In genomic region chr12:12897286-12897685, GRCh38 we compare ENCODE assay signal across 26 cellular contexts. TPM values are rescaled to one million over a fixed set of nuclear protein-coding genes. Genes with fewer than 3 reads are reported as not detected.
"Had no signal": no experiment of that assay in that cellular context is flagged by ENCODE, and none has a peak within 500 bp of the region (broad histone marks: within the 10 kb centered on the region; RNA-seq: fewer than 3 reads in every experiment).

No MANE protein-coding gene starts in this region.

- ATAC-seq: activated T-cell treated with anti-CD3 and anti-CD28 coated beads, Interleukin-2, amount 50 U/mL, for 4 hours; gastrocnemius medialis; natural killer cell treated with Interleukin-12 subunit alpha and Interleukin-12 subunit beta and Interleukin-15 and Interleukin-18, amount 100 ng/mL, for 72 hours; sciatic nerve; stimulated activated memory B cell treated with anti-CD40 and anti-IgM and Interleukin-4, amounts not matched to agents 10 μg/mL and 1 μg/mL and 100 μg/mL, for 72 hours; WTC11 had no signal

- H3K36me3 Mint-ChIP-seq: natural killer cell treated with Interleukin-12 subunit alpha and Interleukin-12 subunit beta and Interleukin-15 and Interleukin-18, amount 100 ng/mL, for 72 hours; stimulated activated memory B cell treated with anti-CD40 and anti-IgM and Interleukin-4, amounts not matched to agents 10 μg/mL and 1 μg/mL and 100 μg/mL, for 72 hours; WTC11 had no signal

- H3K27ac ChIP-seq: adrenal gland, gastrocnemius medialis, left ventricle myocardium inferior, neutrophil, stomach, suprapubic skin had no signal

- H3K9me3 ChIP-seq: adrenal gland, esophagus squamous epithelium, gastrocnemius medialis, left ventricle myocardium inferior, neutrophil, stomach, suprapubic skin had no signal

- DNase-seq: activated CD4-positive, alpha-beta T cell treated with anti-CD3 and anti-CD28 coated beads, Interleukin-2, amount 50 U/mL, for 4 hours; activated CD8-positive, alpha-beta memory T cell treated with anti-CD3 and anti-CD28 coated beads, Interleukin-2, amount 50 U/mL, for 48 hours; activated naive CD4-positive, alpha-beta T cell; activated T-cell treated with anti-CD3 and anti-CD28 coated beads, Interleukin-2, amount 50 U/mL, for 4 hours; adrenal gland; esophagus squamous epithelium; gastrocnemius medialis; hippocampal formation; left ventricle myocardium inferior; small intestine; stimulated activated CD4-positive, alpha-beta T cell treated with anti-CD3 and anti-CD28 coated beads, Interleukin-15, amount 100 ng/mL, for 24 hours; stomach; T1000; trophoblast cell had no signal

- H3K27ac Mint-ChIP-seq: activated naive CD8-positive, alpha-beta T cell; activated T-helper 2 cell treated with anti-CD3 and anti-CD28 coated beads, Interferon-gamma antibody, Interleukin-2, Interleukin-4, amounts not matched to agents 10 μg/mL and 5 μg/mL and 100 μg/mL, durations not matched to agents 14 hours and 24 hours and 36 hours; natural killer cell treated with Interleukin-12 subunit alpha and Interleukin-12 subunit beta and Interleukin-15 and Interleukin-18, amount 100 ng/mL, for 72 hours; stimulated activated memory B cell treated with anti-CD40 and anti-IgM and Interleukin-4, amounts not matched to agents 10 μg/mL and 1 μg/mL and 100 μg/mL, for 72 hours; T-helper 1 cell treated with Interleukin-12 subunit alpha and Interleukin-12 subunit beta and Interleukin-4 antibody, amounts not matched to agents 30 μg/mL and 1 μg/mL, for 36 hours; WTC11 had no signal

- FAIRE-seq: bronchial epithelial cell, small intestine had no signal

- H3K4me3 Mint-ChIP-seq: activated naive CD8-positive, alpha-beta T cell; activated T-cell treated with anti-CD3 and anti-CD28 coated beads, Interleukin-2, amount 50 U/mL, for 4 hours; natural killer cell treated with Interleukin-12 subunit alpha and Interleukin-12 subunit beta and Interleukin-15 and Interleukin-18, amount 100 ng/mL, for 72 hours; stimulated activated memory B cell treated with anti-CD40 and anti-IgM and Interleukin-4, amounts not matched to agents 10 μg/mL and 1 μg/mL and 100 μg/mL, for 72 hours; T-helper 1 cell treated with Interleukin-12 subunit alpha and Interleukin-12 subunit beta and Interleukin-4 antibody, amounts not matched to agents 30 μg/mL and 1 μg/mL, for 36 hours; WTC11 had no signal

- H3K4me1 ChIP-seq: gastrocnemius medialis, left ventricle myocardium inferior had no signal

- H3K36me3 ChIP-seq: adrenal gland, esophagus squamous epithelium, gastrocnemius medialis, left ventricle myocardium inferior, neutrophil, stomach, suprapubic skin had no signal

- H3K4me1 Mint-ChIP-seq: stimulated activated memory B cell treated with anti-CD40 and anti-IgM and Interleukin-4, amounts not matched to agents 10 μg/mL and 1 μg/mL and 100 μg/mL, for 72 hours had no signal

- H3K4me3 ChIP-seq: adrenal gland, coronary artery, esophagus squamous epithelium, gastrocnemius medialis, left ventricle myocardium inferior, stomach, suprapubic skin had no signal

- H3K9me3 Mint-ChIP-seq: activated T-cell treated with anti-CD3 and anti-CD28 coated beads, Interleukin-2, amount 50 U/mL, for 4 hours; activated T-helper 2 cell treated with anti-CD3 and anti-CD28 coated beads, Interferon-gamma antibody, Interleukin-2, Interleukin-4, amounts not matched to agents 10 μg/mL and 5 μg/mL and 100 μg/mL, durations not matched to agents 14 hours and 24 hours and 36 hours; natural killer cell treated with Interleukin-12 subunit alpha and Interleukin-12 subunit beta and Interleukin-15 and Interleukin-18, amount 100 ng/mL, for 72 hours; stimulated activated memory B cell treated with anti-CD40 and anti-IgM and Interleukin-4, amounts not matched to agents 10 μg/mL and 1 μg/mL and 100 μg/mL, for 72 hours; T-helper 1 cell treated with Interleukin-12 subunit alpha and Interleukin-12 subunit beta and Interleukin-4 antibody, amounts not matched to agents 30 μg/mL and 1 μg/mL, for 36 hours; WTC11 had no signal

- H3K27me3 ChIP-seq: adrenal gland had no signal

RNA-seq across cellular contexts. Expression of gene GPRC5A, which starts 5.9 kb away (rescaled TPM):
- total RNA-seq: activated CD8-positive, alpha-beta memory T cell treated with anti-CD3 and anti-CD28 coated beads for 36 hours; activated T-helper 2 cell treated with anti-CD3 and anti-CD28 coated beads, Interferon-gamma antibody, Interleukin-2, Interleukin-4, amounts not matched to agents 10 μg/mL and 5 μg/mL and 100 μg/mL, durations not matched to agents 14 hours and 24 hours and 36 hours; natural killer cell treated with Interleukin-12 subunit alpha and Interleukin-12 subunit beta and Interleukin-15 and Interleukin-18, amount 100 ng/mL, for 72 hours had no signal

RNA-seq across cellular contexts. Expression of gene GPRC5D, which starts 54.7 kb away (rescaled TPM):
- total RNA-seq: activated CD8-positive, alpha-beta memory T cell treated with anti-CD3 and anti-CD28 coated beads for 36 hours; activated T-cell treated with anti-CD3 and anti-CD28 coated beads, Interleukin-2, amount 50 U/mL, for 4 hours; activated T-helper 2 cell treated with anti-CD3 and anti-CD28 coated beads, Interferon-gamma antibody, Interleukin-2, Interleukin-4, amounts not matched to agents 10 μg/mL and 5 μg/mL and 100 μg/mL, durations not matched to agents 14 hours and 24 hours and 36 hours; adrenal gland; bronchial epithelial cell; gastrocnemius medialis; left ventricle myocardium inferior; natural killer cell treated with Interleukin-12 subunit alpha and Interleukin-12 subunit beta and Interleukin-15 and Interleukin-18, amount 100 ng/mL, for 72 hours; sciatic nerve; stomach had no signal
